ENCODE assay signal across 1 cellular context in genomic region chr15:71261934-71262333, GRCh38.
TF ChIP-seq lines count a peak whose summit lies in the region.

No MANE protein-coding gene starts in this region.

TF ChIP-seq in GM23338, 12 proteins besides CTCF, POLR2A, EP300 and RAD21 (continued from another document):
- no peak for TF ChIP-seq ZNF462 (CRISPR knock-in tag; IDR thresholded peaks at IDR 0.05)
- TF ChIP-seq STAT1 (IDR thresholded peaks at IDR 0.05; ENCODE audit: unreplicated experiment), result no peak
- no peak for TF ChIP-seq ETS1 (IDR thresholded peaks at IDR 0.05)
- no peak for TF ChIP-seq JUNB (IDR thresholded peaks at IDR 0.05; ENCODE audit: unreplicated experiment)
